8 cellular contexts compared by ENCODE assay signal in genomic region chr11:35485656-35486318, GRCh38. TPM values are rescaled to one million over a fixed set of nuclear protein-coding genes. Genes with fewer than 3 reads are reported as not detected.
DNase-seq lines count a peak whose midpoint lies in the region; ATAC-seq, FAIRE-seq and TF ChIP-seq lines count a peak whose summit lies in the region.

No MANE protein-coding gene starts in this region.

- no peak for TF ChIP-seq EP300 in sigmoid colon (IDR thresholded peaks at IDR 0.05)

- H3K9me3 ChIP-seq in right cardiac atrium (ENCODE audit: control insufficient read depth, low read length) (peaks cover 3% of the 10 kb centered on the region), sigmoid colon (no peaks in the 10 kb centered on the region)

- no peaks in the 10 kb centered on the region for H3K36me3 ChIP-seq in sigmoid colon

- H3K27ac ChIP-seq in right cardiac atrium (ENCODE audit: low read length), result no peak overlapping the region
- no peak overlapping the region for H3K27ac ChIP-seq in sigmoid colon

- H3K4me1 ChIP-seq in right cardiac atrium (ENCODE audit: control insufficient read depth, insufficient read depth, low read length), result no peaks in the 10 kb centered on the region
- H3K4me1 ChIP-seq in sigmoid colon, result peaks cover 0 to 26% (median 9%) of the 10 kb centered on the region in 4 donors

- intact Hi-C loops in right cardiac atrium (cut with DNase I) (loop anchor here in 3 of 4 donors (5.0 to 10.0 kb wide), 3 partner anchors 558 to 779 kb away; no protein-coding TSS in a partner anchor), sigmoid colon (cut with DNase I) (loop anchor here (1.0 kb wide), 1 partner anchor 559 kb away; no protein-coding TSS in a partner anchor)

- FAIRE-seq in GM12892 (lab: Jason Lieb, UNC), result peak; percentile 96

- no peaks in the 10 kb centered on the region for H3K27me3 ChIP-seq in right cardiac atrium (ENCODE audit: control insufficient read depth, insufficient read depth)
- no peaks in the 10 kb centered on the region for H3K27me3 ChIP-seq in sigmoid colon

- peak; percentile 23 for DNase-seq in GM12892 (ENCODE audit: insufficient read length)
- peak; percentile 45 for DNase-seq in NCI-H146 treated with DMSO at 0.1 percent for 48 hours (lab: John Stamatoyannopoulos, UW; ENCODE audit: unreplicated experiment)
- DNase-seq in T-helper 2 cell, result peak; percentile 16 to 62 (median 49)
- DNase-seq in anterior cingulate cortex (lab: John Stamatoyannopoulos, UW), result peak in 57 of 58 donors; percentile 11 to 87 (median 62)
- peak; percentile 73 to 87 (median 85) for DNase-seq in right cardiac atrium
- DNase-seq in sigmoid colon, result peak; percentile 79

- peak; percentile 49 to 92 (median 77) for TF ChIP-seq CTCF in sigmoid colon (IDR thresholded peaks at IDR 0.05)

- no peak for TF ChIP-seq POLR2A in GM12892 (IDR thresholded peaks at IDR 0.05; ENCODE audit: low read depth, low read length)
- no peak for TF ChIP-seq POLR2A in sigmoid colon (IDR thresholded peaks at IDR 0.05)

- H3K4me3 ChIP-seq in right cardiac atrium (ENCODE audit: low read length) (no peak overlapping the region), sigmoid colon (no peak overlapping the region)

- 18% methylated on average over 12 of the region's 12 CpGs for WGBS in right cardiac atrium
- WGBS in sigmoid colon, 2 donors, result 15 to 16% methylated on average over 12 of the region's 12 CpGs

- ATAC-seq in HG02642 (IDR thresholded peaks at IDR 0.05; ENCODE audit: poor library complexity, unreplicated experiment), result peak; percentile 93
- ATAC-seq in right cardiac atrium, result peak; percentile 84 to 93
- no peak for ATAC-seq in HG03135 (IDR thresholded peaks at IDR 0.05; ENCODE audit: unreplicated experiment)

RNA-seq across cellular contexts. Expression of gene PAMR1, which starts 39.6 kb away (rescaled TPM):
- polyA plus RNA-seq in GM12892 (2012; ENCODE audit: missing spikeins), result not detected
- total RNA-seq in right cardiac atrium (10 to 100 TPM in 1 of 4 donors, 1 to 10 TPM in 3; 6.8 to 23.6 (median 8.9) TPM), sigmoid colon (10 to 100 TPM in 3 of 4 donors, 1 to 10 TPM in 1; 7.8 to 26.5 (median 17.2) TPM)
- polyA plus RNA-seq in right cardiac atrium (5.7 TPM), sigmoid colon (1 to 10 TPM in 2 of 3 donors, under 1 TPM in 1; 0.92 to 6.6 (median 1.8) TPM)

Comparison
In these comparisons a context has a peak if more than half of its experiments do, and no peak if none do; other contexts are left out.
1. DNase-seq: peak in every context shown above with its lines; median percentile 85 in right cardiac atrium; 79 in sigmoid colon; 62 in anterior cingulate cortex; 49 in T-helper 2 cell; 45 in NCI-H146 treated with DMSO at 0.1 percent for 48 hours; 23 in GM12892.